In the genomic region with DNA sequence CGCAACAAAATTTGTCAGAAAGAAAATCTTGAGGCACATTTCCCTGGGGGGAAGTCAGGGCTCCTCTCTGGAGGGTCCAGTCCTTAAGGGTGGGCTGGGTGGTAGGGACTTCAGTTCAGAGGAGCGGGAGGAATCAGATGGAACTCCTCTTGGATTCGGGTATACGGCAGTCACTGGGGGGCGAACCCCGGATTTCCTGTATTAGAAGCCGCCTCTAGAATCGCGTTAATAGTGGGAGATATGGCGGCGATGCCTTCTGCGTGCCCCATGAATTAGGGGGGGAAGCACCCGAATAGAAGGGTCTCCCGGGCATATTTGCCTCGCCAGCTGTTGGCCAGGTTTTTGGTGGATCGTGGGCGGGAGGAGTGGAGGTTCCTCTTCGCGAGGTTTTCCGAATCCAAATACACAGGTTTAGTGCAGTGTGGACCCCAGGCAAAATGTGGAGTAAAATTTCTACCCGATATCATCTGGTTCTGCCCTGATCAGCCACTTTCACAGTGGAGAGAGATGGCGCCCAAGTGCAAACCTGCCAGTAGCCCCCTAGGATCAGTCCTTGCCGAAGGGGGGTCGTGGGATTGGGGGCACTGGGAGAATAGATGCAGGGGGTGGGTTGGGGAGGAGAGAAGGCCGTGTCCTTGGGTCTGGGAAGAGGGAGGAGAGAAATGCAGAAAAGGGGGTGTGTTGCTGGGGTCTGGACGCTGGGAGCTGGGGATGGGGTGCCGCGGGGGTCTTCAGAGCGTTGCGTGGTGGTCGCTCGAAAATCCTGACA, we compare ENCODE assay signal across 11 cellular contexts. TPM values are rescaled to one million over a fixed set of nuclear protein-coding genes. Genes with fewer than 3 reads are reported as not detected.
DNase-seq lines count a peak whose midpoint lies in the region; ATAC-seq and TF ChIP-seq lines count a peak whose summit lies in the region.
"Had no signal": no experiment of that assay in that cellular context is flagged by ENCODE, and none has a peak within 500 bp of the region (broad histone marks: within the 10 kb centered on the region; RNA-seq: fewer than 3 reads in every experiment).

No MANE protein-coding gene starts in this region.

- H3K23ac ChIP-seq in neuronal stem cell (ENCODE audit: low read depth, low read length, poor library complexity) = no peak overlapping the region

- H3K4me3 ChIP-seq in heart left ventricle = peak overlapping the region in 11 of 12 donors; percentile 10 to 60 (median 42)
- H3K4me3 ChIP-seq in choroid plexus epithelial cell (ENCODE audit: low read depth, low read length) = peak overlapping the region; percentile 82
- peak overlapping the region in 1 of 2 donors; percentile 61 for H3K4me3 ChIP-seq in neuronal stem cell (ENCODE audit: low read length in 2 of 2)
- no peak overlapping the region for H3K4me3 ChIP-seq in aorta (ENCODE audit: low read length in 2 of 2)

- no peak overlapping the region for H2AFZ ChIP-seq in neuronal stem cell (ENCODE audit: low read length)

- TF ChIP-seq CTCF in heart left ventricle (IDR thresholded peaks at IDR 0.05) (no peak), choroid plexus epithelial cell (conservative IDR thresholded peaks at IDR 0.05; ENCODE audit: low read depth, low read length) (no peak)

- H2BK15ac ChIP-seq in neuronal stem cell (ENCODE audit: low read length) = peak overlapping the region; percentile 96

- H3K9me3 ChIP-seq in heart left ventricle (peaks cover 0 to 7% (median 0%) of the 10 kb centered on the region in 12 donors), neuronal stem cell (replicated peaks in 1 of 2; ENCODE audit: control insufficient read depth in 2 of 2, insufficient read depth in 1 of 2, low read depth in 1 of 2, low read length in 2 of 2) (peaks cover 16 to 22% of the 10 kb centered on the region in 2 donors), aorta (ENCODE audit: control insufficient read depth, low read length) (no peaks in the 10 kb centered on the region)

- no peak overlapping the region for H4K8ac ChIP-seq in neuronal stem cell (ENCODE audit: low read depth, low read length)

- H2BK12ac ChIP-seq in neuronal stem cell (ENCODE audit: low read length) = peak overlapping the region; percentile 98

- no peak overlapping the region for H4K91ac ChIP-seq in neuronal stem cell (ENCODE audit: low read depth, low read length, poor library complexity)

- DNase-seq in heart left ventricle (peak in 1 of 5 donors; percentile 7), left ventricle myocardium superior (no peak), choroid plexus epithelial cell (ENCODE audit: low read depth) (peak; percentile 20), neuronal stem cell (ENCODE audit: low spot score) (no peak), aorta (peak in 1 of 2 donors; percentile 53), CD1c-positive myeloid dendritic cell (ENCODE audit: extremely low spot score) (no peak)
- DNase-seq in activated T-cell treated with anti-CD3 and anti-CD28 coated beads, Interleukin-2, amount 50 U/mL, for 48 hours = no peak
- DNase-seq: activated CD8-positive, alpha-beta memory T cell treated with anti-CD3 and anti-CD28 coated beads, Interleukin-2, amount 50 U/mL, for 48 hours; AML-193 had no signal

- H3K18ac ChIP-seq in neuronal stem cell (ENCODE audit: low read length) = peak overlapping the region; percentile 90

- no peak for ATAC-seq in heart left ventricle
- ATAC-seq in left ventricle myocardium superior = no peak
- ATAC-seq in aorta (ENCODE audit: low FRiP score) = peak; percentile 2
- no peak for ATAC-seq in GM19328 (IDR thresholded peaks at IDR 0.05; ENCODE audit: unreplicated experiment)

- H3K4me1 ChIP-seq in heart left ventricle = no peaks in the 10 kb centered on the region
- H3K4me1 ChIP-seq in neuronal stem cell (ENCODE audit: control insufficient read depth in 2 of 2, insufficient read depth in 1 of 2, low read depth in 1 of 2, low read length in 2 of 2) = peaks cover 23 to 32% of the 10 kb centered on the region in 2 donors
- no peaks in the 10 kb centered on the region for H3K4me1 ChIP-seq in aorta (ENCODE audit: control insufficient read depth in 1 of 2, insufficient read depth in 2 of 2, low read length in 2 of 2)

- no peak overlapping the region for H3K14ac ChIP-seq in neuronal stem cell (ENCODE audit: low read length)

- peak overlapping the region; percentile 85 for H3K4ac ChIP-seq in neuronal stem cell (ENCODE audit: low read length)

- H3K9ac ChIP-seq in neuronal stem cell (ENCODE audit: low read depth, low read length, poor library complexity) = no peak overlapping the region

- peak overlapping the region; percentile 99 for H2BK5ac ChIP-seq in neuronal stem cell (ENCODE audit: low read length)

- H3K27me3 ChIP-seq in heart left ventricle = peaks cover 9 to 69% (median 42%) of the 10 kb centered on the region in 9 donors
- H3K27me3 ChIP-seq in neuronal stem cell (ENCODE audit: control insufficient read depth in 3 of 3, insufficient read depth in 3 of 3, low read depth in 1 of 3, low read length in 3 of 3) = no peaks in the 10 kb centered on the region
- H3K27me3 ChIP-seq in aorta (ENCODE audit: control insufficient read depth in 1 of 2, insufficient read depth in 2 of 2, low read length in 1 of 2) = no peaks in the 10 kb centered on the region

- WGBS in heart left ventricle, 4 donors = 45 to 66% (median 56%) methylated on average over 31 to 32 of the region's 32 CpGs
- no CpG with 5 or more reads among the region's 32 CpGs for WGBS in neuronal stem cell (ENCODE audit: extremely low coverage in 2 of 2, insufficient read length in 2 of 2, insufficient replicate concordance in 1 of 2), 2 donors
- 45 to 57% methylated on average over 30 to 32 of the region's 32 CpGs for whole genome bisulfite sequencing in aorta, 2 donors

- peak overlapping the region; percentile 99 for H2AK5ac ChIP-seq in neuronal stem cell (ENCODE audit: low read depth, low read length)

- peak overlapping the region in 6 of 12 donors; percentile 9 to 70 (median 59) for H3K27ac ChIP-seq in heart left ventricle
- peak overlapping the region; percentile 8 for H3K27ac ChIP-seq in neuronal stem cell (replicated peaks; ENCODE audit: low read length)
- no peak overlapping the region for H3K27ac ChIP-seq in aorta (ENCODE audit: low read depth in 1 of 2, low read length in 2 of 2)

- H3K36me3 ChIP-seq in heart left ventricle (no peaks in the 10 kb centered on the region), neuronal stem cell (replicated peaks in 1 of 2; ENCODE audit: control insufficient read depth in 2 of 2, insufficient read depth in 2 of 2, low read length in 2 of 2) (no peaks in the 10 kb centered on the region), aorta (ENCODE audit: control insufficient read depth in 1 of 2, insufficient read depth in 2 of 2, low read length in 1 of 2) (no peaks in the 10 kb centered on the region)

- no peaks in the 10 kb centered on the region for H3K79me1 ChIP-seq in neuronal stem cell (ENCODE audit: low read depth, low read length)

- intact Hi-C loops in heart left ventricle (cut with DNase I) (loop anchor here in 2 of 10 donors (10.0 kb wide), 1 partner anchor 152 kb away; no protein-coding TSS in a partner anchor), left ventricle myocardium superior (cut with micrococcal nuclease) (no loop called here), aorta (cut with DNase I) (no loop called here)

- H3K4me2 ChIP-seq in neuronal stem cell (ENCODE audit: insufficient read depth, low read length, poor library complexity, severe bottlenecking) = no peak overlapping the region

- TF ChIP-seq POLR2A in heart left ventricle (IDR thresholded peaks at IDR 0.05) = no peak

- H2BK120ac ChIP-seq in neuronal stem cell (ENCODE audit: low read depth, low read length) = peak overlapping the region; percentile 90

RNA-seq across cellular contexts. Expression of gene MEG3, which starts 0.6 kb away (rescaled TPM):
- total RNA-seq in heart left ventricle (10 to 100 TPM in 4 of 9 donors, 1 to 10 TPM in 5; 3.6 to 37.7 (median 9.9) TPM), left ventricle myocardium superior (20.6 TPM), aorta (100 to 1,000 TPM in 1 of 2 donors, 10 to 100 TPM in 1; 51.2 to 246 TPM)
- polyA plus RNA-seq in heart left ventricle (10 to 100 TPM in 1 of 2 donors, 1 to 10 TPM in 1; 5.6 to 36.7 TPM), aorta (100 to 1,000 TPM in 1 of 2 donors, 10 to 100 TPM in 1; 21.4 to 454 TPM)
- polyA plus RNA-seq in neuronal stem cell (2013, experiment 1 of 2) = 61.0 TPM
- polyA plus RNA-seq in neuronal stem cell (2013, experiment 2 of 2) = 58.1 TPM
- total RNA-seq: T-helper 2 cell treated with Interferon-gamma antibody and Interleukin-4, amounts not matched to agents 100 ng/mL and 5 ng/mL, for 36 hours had no signal

Comparison
In these comparisons a context has a peak if more than half of its experiments do, and no peak if none do; other contexts are left out.
1. H3K4me3 ChIP-seq: peak in heart left ventricle (11 of 12) and choroid plexus epithelial cell (single experiment); none in aorta (0 of 2).